Comparison of ENCODE assay signal across 8 cellular contexts in genomic region chr22:37222440-37222971, GRCh38. TPM values are rescaled to one million over a fixed set of nuclear protein-coding genes. Genes with fewer than 3 reads are reported as not detected.
DNase-seq lines count a peak whose midpoint lies in the region; TF ChIP-seq lines count a peak whose summit lies in the region.
"Had no signal": no experiment of that assay in that cellular context is flagged by ENCODE, and none has a peak within 500 bp of the region (broad histone marks: within the 10 kb centered on the region; RNA-seq: fewer than 3 reads in every experiment).

No MANE protein-coding gene starts in this region.

- H3K27me3 Mint-ChIP-seq in activated naive CD4-positive, alpha-beta T cell treated with anti-CD3 and anti-CD28 coated beads for 36 hours (ENCODE audit: low read depth), result no peaks in the 10 kb centered on the region
- H3K27me3 Mint-ChIP-seq in chondrocyte (ENCODE audit: low read depth), result peaks cover 29% of the 10 kb centered on the region

- H3K79me2 ChIP-seq in osteoblast (ENCODE audit: insufficient read depth, low read length), result no peaks in the 10 kb centered on the region

- 31% methylated on average over 8 of the region's 8 CpGs for WGBS in thymus

- H2AFZ ChIP-seq in osteoblast (ENCODE audit: low read length), result no peak overlapping the region

- intact Hi-C loops in activated naive CD4-positive, alpha-beta T cell treated with anti-CD3 and anti-CD28 coated beads for 36 hours (cut with micrococcal nuclease), result loop anchor here (1.0 to 10.0 kb wide), 6 partner anchors 8 to 838 kb away; partner anchors contain the start of gene MYH9

- H3K4me1 Mint-ChIP-seq in activated naive CD4-positive, alpha-beta T cell treated with anti-CD3 and anti-CD28 coated beads for 36 hours (ENCODE audit: low read depth), result peaks cover 78% of the 10 kb centered on the region
- no peaks in the 10 kb centered on the region for H3K4me1 Mint-ChIP-seq in chondrocyte (ENCODE audit: low read depth)

- CTCF ChIA-PET in activated naive CD4-positive, alpha-beta T cell treated with anti-CD3 and anti-CD28 coated beads for 36 hours (lab: Charles Lee), result interaction anchor here (1.1 to 5.5 kb wide), 5 partner anchors 8 to 38 kb away, joined by 3 to 40 read pairs (median 4); no protein-coding TSS in a partner anchor

- H4K20me1 ChIP-seq in osteoblast (ENCODE audit: insufficient read depth, low read length), result peaks cover 4% of the 10 kb centered on the region

- H3K4me3 ChIP-seq in thymus (ENCODE audit: low read length), result no peak overlapping the region
- no peak overlapping the region for H3K4me3 ChIP-seq in osteoblast (ENCODE audit: insufficient read depth, low read length)
- H3K4me3 ChIP-seq: ovary had no signal

- H3K4me3 Mint-ChIP-seq in activated naive CD4-positive, alpha-beta T cell treated with anti-CD3 and anti-CD28 coated beads for 36 hours, result peak overlapping the region; percentile 56
- H3K4me3 Mint-ChIP-seq in chondrocyte (ENCODE audit: unreplicated experiment), result no peak overlapping the region

- H3K27ac ChIP-seq in thymus (ENCODE audit: low read depth) (peak overlapping the region; percentile 92), osteoblast (ENCODE audit: low read depth, low read length) (no peak overlapping the region)
- H3K27ac ChIP-seq: ovary had no signal

- H3K4me2 ChIP-seq in osteoblast (ENCODE audit: insufficient read depth, low read length), result no peak overlapping the region

- no peaks in the 10 kb centered on the region for H3K9me3 ChIP-seq in thymus (ENCODE audit: control insufficient read depth)
- H3K9me3 ChIP-seq in osteoblast (ENCODE audit: low read depth, low read length), result no peaks in the 10 kb centered on the region
- H3K9me3 ChIP-seq: ovary had no signal

- H3K27me3 ChIP-seq in thymus (ENCODE audit: control insufficient read depth, insufficient read depth), result no peaks in the 10 kb centered on the region
- peaks cover 9% of the 10 kb centered on the region for H3K27me3 ChIP-seq in osteoblast (ENCODE audit: insufficient read depth, low read length)
- H3K27me3 ChIP-seq: ovary had no signal

- peaks cover 62% of the 10 kb centered on the region for H3K4me1 ChIP-seq in thymus (ENCODE audit: control insufficient read depth, insufficient read depth, low read length)
- no peaks in the 10 kb centered on the region for H3K4me1 ChIP-seq in osteoblast (ENCODE audit: insufficient read depth, low read length)

- H3K9me3 Mint-ChIP-seq in activated naive CD4-positive, alpha-beta T cell treated with anti-CD3 and anti-CD28 coated beads for 36 hours, result peaks cover 27% of the 10 kb centered on the region
- no peaks in the 10 kb centered on the region for H3K9me3 Mint-ChIP-seq in chondrocyte (ENCODE audit: low read depth)

- peaks cover 84% of the 10 kb centered on the region for H3K36me3 Mint-ChIP-seq in activated naive CD4-positive, alpha-beta T cell treated with anti-CD3 and anti-CD28 coated beads for 36 hours (ENCODE audit: low read depth)
- no peaks in the 10 kb centered on the region for H3K36me3 Mint-ChIP-seq in chondrocyte (ENCODE audit: low read depth)

- peak; percentile 65 for DNase-seq in stimulated activated CD4-positive, alpha-beta T cell treated with anti-CD3 and anti-CD28 coated beads, Interleukin-15, amount 100 ng/mL, for 24 hours
- DNase-seq in stimulated activated CD4-positive, alpha-beta T cell treated with anti-CD3 and anti-CD28 coated beads, Interleukin-4, amount 100 ng/mL, for 1 hour, result no peak
- DNase-seq in activated naive CD4-positive, alpha-beta T cell treated with anti-CD3 and anti-CD28 coated beads for 36 hours, result peak; percentile 81
- DNase-seq in osteoblast (ENCODE audit: insufficient read length, low spot score, missing footprints) (no peak), chondrocyte (ENCODE audit: low spot score) (no peak)
- DNase-seq: NCI-H1694, ovary had no signal

- H3K36me3 ChIP-seq in thymus (ENCODE audit: control insufficient read depth, insufficient read depth), result peaks cover 34% of the 10 kb centered on the region
- H3K36me3 ChIP-seq in osteoblast (ENCODE audit: insufficient read depth, low read length), result peaks cover 16% of the 10 kb centered on the region
- H3K36me3 ChIP-seq: ovary had no signal

- peak overlapping the region; percentile 98 for H3K27ac Mint-ChIP-seq in activated naive CD4-positive, alpha-beta T cell treated with anti-CD3 and anti-CD28 coated beads for 36 hours
- no peak overlapping the region for H3K27ac Mint-ChIP-seq in chondrocyte (ENCODE audit: unreplicated experiment)

- TF ChIP-seq CTCF in osteoblast (IDR thresholded peaks at IDR 0.05; ENCODE audit: extremely low read depth, low read depth, low read length) (no peak), chondrocyte (IDR thresholded peaks at IDR 0.05) (no peak)

RNA-seq across cellular contexts. Expression of gene SSTR3, which starts 10.2 kb away (rescaled TPM):
- 10 to 100 TPM; 28.1 to 28.6 TPM for total RNA-seq in activated naive CD4-positive, alpha-beta T cell treated with anti-CD3 and anti-CD28 coated beads for 36 hours
- 3.9 TPM for polyA plus RNA-seq in thymus
- not detected in 2 replicates for total RNA-seq in osteoblast
- not detected in 3 replicates for total RNA-seq in chondrocyte

RNA-seq across cellular contexts. Expression of gene RAC2, which starts 21.6 kb away (rescaled TPM):
- total RNA-seq in activated naive CD4-positive, alpha-beta T cell treated with anti-CD3 and anti-CD28 coated beads for 36 hours, result 100 to 1,000 TPM; 728 to 759 TPM
- 206 TPM for polyA plus RNA-seq in thymus
- total RNA-seq in osteoblast (13.6 and 14.5 TPM in 2 replicates), chondrocyte (0.20 TPM in 1 of 3 replicates, not detected in the others)

RNA-seq across cellular contexts. Expression of gene C1QTNF6, which starts 34.5 kb away (rescaled TPM):
- 10 to 100 TPM; 13.4 to 13.6 TPM for total RNA-seq in activated naive CD4-positive, alpha-beta T cell treated with anti-CD3 and anti-CD28 coated beads for 36 hours
- polyA plus RNA-seq in thymus, result 23.2 TPM
- total RNA-seq in osteoblast, result 11.9 and 18.3 TPM in 2 replicates
- 11.3 to 27.7 TPM (median 14.6 TPM) in 3 replicates for total RNA-seq in chondrocyte

RNA-seq across cellular contexts. Expression of gene CYTH4, which starts 59.8 kb away (rescaled TPM):
- 10 to 100 TPM; 30.5 to 34.0 TPM for total RNA-seq in activated naive CD4-positive, alpha-beta T cell treated with anti-CD3 and anti-CD28 coated beads for 36 hours
- 54.6 TPM for polyA plus RNA-seq in thymus
- total RNA-seq in osteoblast (0.59 and 0.72 TPM in 2 replicates), chondrocyte (not detected in 3 replicates)

Comparison
In these comparisons a context has a peak if more than half of its experiments do, and no peak if none do; other contexts are left out.
1. DNase-seq: peak in stimulated activated CD4-positive, alpha-beta T cell treated with anti-CD3 and anti-CD28 coated beads, Interleukin-15, amount 100 ng/mL, for 24 hours (single experiment) and activated naive CD4-positive, alpha-beta T cell treated with anti-CD3 and anti-CD28 coated beads for 36 hours (single experiment); none in stimulated activated CD4-positive, alpha-beta T cell treated with anti-CD3 and anti-CD28 coated beads, Interleukin-4, amount 100 ng/mL, for 1 hour (single experiment), osteoblast (single experiment) and chondrocyte (single experiment).
2. RNA of gene SSTR3, which starts 10.2 kb away (total RNA-seq): 28.1 to 28.6 TPM in activated naive CD4-positive, alpha-beta T cell treated with anti-CD3 and anti-CD28 coated beads for 36 hours; not detected in osteoblast and not detected in chondrocyte; every median in the first group is over 10 times any median in the second.
3. RNA of gene RAC2, which starts 21.6 kb away (total RNA-seq): 728 to 759 TPM in activated naive CD4-positive, alpha-beta T cell treated with anti-CD3 and anti-CD28 coated beads for 36 hours; 13.6 to 14.5 TPM in osteoblast and 0.20 TPM in chondrocyte; every median in the first group is over 10 times any median in the second.